In the genomic region with DNA sequence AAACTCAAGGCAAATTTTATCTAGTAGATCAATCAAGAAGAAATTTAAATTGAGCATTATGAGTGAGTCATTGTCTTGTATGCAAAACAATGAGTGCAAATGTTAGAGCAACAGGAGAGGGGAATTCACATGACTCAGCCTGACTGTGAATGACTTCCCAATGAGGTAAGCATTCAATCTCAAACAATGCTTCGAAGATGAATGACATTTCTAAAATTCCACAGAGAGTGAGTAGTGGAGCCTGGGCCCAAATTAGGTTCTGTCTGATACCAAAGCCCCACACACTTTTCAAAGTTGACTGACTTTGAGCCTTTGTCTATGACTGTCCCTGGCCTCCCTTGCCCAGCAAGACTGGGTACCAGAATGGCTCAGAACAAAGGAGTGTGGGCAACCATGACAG, we compare ENCODE assay signal across 10 cellular contexts.
A peak's percentile ranks its signal among the peaks of the same experiment; 100 is the strongest.
DNase-seq lines count a peak whose midpoint lies in the region; ATAC-seq and TF ChIP-seq lines count a peak whose summit lies in the region.
"Had no signal": no experiment of that assay in that cellular context is flagged by ENCODE, and none has a peak within 500 bp of the region (broad histone marks: within the 10 kb centered on the region; RNA-seq: fewer than 3 reads in every experiment).

No MANE protein-coding gene starts in this region.

- H3K9me3 ChIP-seq in IMR-90 (ENCODE audit: control insufficient read depth, insufficient read depth, low read length) (no peaks in the 10 kb centered on the region; the same call in 1 of the 2 replicates), mammary epithelial cell (replicated peaks; ENCODE audit: insufficient read depth, low read length) (no peaks in the 10 kb centered on the region)

- DNase-seq in Calu3: peak; percentile 54
- peak; percentile 88 for DNase-seq in IMR-90
- DNase-seq in mammary epithelial cell: peak; percentile 91
- DNase-seq in lung microvascular endothelial cell (ENCODE audit: low read depth in 2 of 2): peak; percentile 74 to 92
- DNase-seq in globus pallidus (ENCODE audit: low spot score): no peak
- DNase-seq in cerebellar cortex (ENCODE audit: low spot score): no peak
- DNase-seq: activated naive CD8-positive, alpha-beta T cell treated with anti-CD3 and anti-CD28 coated beads, Interleukin-2, amount 10 ng/mL, durations not matched to agents 7 days and 5 days had no signal

- no peak overlapping the region for H3K18ac ChIP-seq in IMR-90 (ENCODE audit: low read depth, low read length)

- dilution Hi-C loops in IMR-90 (cut with HindIII; ENCODE audit: low sequenced_read_pairs, unreplicated experiment): no loop called here
- dilution Hi-C loops in mammary epithelial cell (cut with HindIII; ENCODE audit: low sequenced_read_pairs): no loop called here

- no peaks in the 10 kb centered on the region for H3K9me1 ChIP-seq in IMR-90 (ENCODE audit: insufficient read depth, low read length)

- no peak overlapping the region for H4K5ac ChIP-seq in IMR-90 (ENCODE audit: low read depth, low read length)

- H3K9me3 Mint-ChIP-seq in Calu3 (ENCODE audit: low read depth, unreplicated experiment): peaks cover 4% of the 10 kb centered on the region
- H3K9me3 Mint-ChIP-seq: activated naive CD8-positive, alpha-beta T cell treated with anti-CD3 and anti-CD28 coated beads, Interleukin-2, amount 10 ng/mL, durations not matched to agents 7 days and 5 days had no signal

- ATAC-seq in IMR-90 (ENCODE audit: low read depth) (peak; percentile 35; the same call in 1 of the 2 replicates), GM18520 (IDR thresholded peaks at IDR 0.05; ENCODE audit: unreplicated experiment) (no peak), GM18519 (IDR thresholded peaks at IDR 0.05; ENCODE audit: low FRiP score, unreplicated experiment) (no peak)

- intact Hi-C loops in Calu3 (cut with micrococcal nuclease; ENCODE audit: unreplicated experiment) (loop anchor here (10.0 kb wide), 1 partner anchor 110 kb away; no protein-coding TSS in a partner anchor), IMR-90 (cut with micrococcal nuclease) (no loop called here), mammary epithelial cell (cut with micrococcal nuclease) (loop anchor here (2.0 kb wide), 1 partner anchor 32 kb away; no protein-coding TSS in a partner anchor)

- BruUV-seq in Calu3 (replicated peaks; lab: Mats Ljungman, UMichigan) (no TSS peak), IMR-90 (replicated peaks; lab: Mats Ljungman, UMichigan) (no TSS peak), mammary epithelial cell (replicated peaks; lab: Mats Ljungman, UMichigan) (no TSS peak)

- POLR2A ChIA-PET in IMR-90 (lab: Charles Lee; ENCODE audit: unreplicated experiment): no interaction called here

- H2BK20ac ChIP-seq in IMR-90 (ENCODE audit: low read depth, low read length): no peak overlapping the region

- no peak overlapping the region for H4K91ac ChIP-seq in IMR-90 (ENCODE audit: insufficient read depth, low read depth, low read length)

- H4K20me1 ChIP-seq in IMR-90 (ENCODE audit: insufficient read depth, low read length) (no peaks in the 10 kb centered on the region), mammary epithelial cell (ENCODE audit: insufficient read depth, low read length) (no peaks in the 10 kb centered on the region)

- no peak overlapping the region for H2AK5ac ChIP-seq in IMR-90 (ENCODE audit: low read depth, low read length)

- H3K27ac ChIP-seq in IMR-90 (ENCODE audit: insufficient read depth, low read length): no peak overlapping the region
- peak overlapping the region; percentile 4 for H3K27ac ChIP-seq in mammary epithelial cell (ENCODE audit: insufficient read depth, low read depth, low read length)

- H3K9ac ChIP-seq in IMR-90 (ENCODE audit: low read depth, low read length) (no peak overlapping the region), mammary epithelial cell (ENCODE audit: insufficient read depth, low read length) (no peak overlapping the region)

- H4K8ac ChIP-seq in IMR-90 (ENCODE audit: low read depth in 2 of 2, low read length in 2 of 2): no peak overlapping the region

- no peak overlapping the region for H3K23ac ChIP-seq in IMR-90 (ENCODE audit: low read depth, low read length)

- no peak for TF ChIP-seq RAD21 in IMR-90 (IDR thresholded peaks at IDR 0.05; ENCODE audit: low read length)

- no peak for TF ChIP-seq POLR2A in IMR-90 (IDR thresholded peaks at IDR 0.05; ENCODE audit: low read depth, low read length)

- peaks cover 46% of the 10 kb centered on the region for H3K4me1 Mint-ChIP-seq in Calu3 (ENCODE audit: low read depth, unreplicated experiment)
- H3K4me1 Mint-ChIP-seq: activated naive CD8-positive, alpha-beta T cell treated with anti-CD3 and anti-CD28 coated beads, Interleukin-2, amount 10 ng/mL, durations not matched to agents 7 days and 5 days; immature natural killer cell had no signal

- no peak overlapping the region for H2AK9ac ChIP-seq in IMR-90 (replicated peaks; ENCODE audit: low read depth, low read length, poor library complexity)

- H2BK15ac ChIP-seq in IMR-90 (ENCODE audit: low read depth, low read length): no peak overlapping the region

- H3K56ac ChIP-seq in IMR-90 (ENCODE audit: extremely low read depth, insufficient read depth, low read length): no peak overlapping the region

- H3K14ac ChIP-seq in IMR-90 (replicated peaks; ENCODE audit: low read depth, low read length): no peak overlapping the region

- no peaks in the 10 kb centered on the region for H3K79me1 ChIP-seq in IMR-90 (ENCODE audit: low read depth in 1 of 2, low read length in 2 of 2)

- CTCF ChIA-PET in Calu3 (lab: Charles Lee) (no interaction called here), IMR-90 (lab: Yijun Ruan, JAX) (no interaction called here), mammary epithelial cell (lab: Charles Lee; ENCODE audit: low non-redundant PET) (no interaction called here)

- H3K4me3 ChIP-seq in IMR-90 (ENCODE audit: insufficient read depth, low read depth, low read length): no peak overlapping the region
- H3K4me3 ChIP-seq in mammary epithelial cell (replicated peaks in 1 of 3; ENCODE audit: insufficient read depth in 1 of 3, low read depth in 2 of 3, low read length in 3 of 3): no peak overlapping the region

- WGBS in IMR-90 (ENCODE audit: extremely low coverage in 2 of 2, insufficient read length in 1 of 2), 2 experiments: no CpG with 5 or more reads among the region's 1 CpG
- 0% methylated on average over 1 of the region's 1 CpG for WGBS in mammary epithelial cell (ENCODE audit: low coverage, missing lambda C conversion rate)

- H2BK120ac ChIP-seq in IMR-90 (ENCODE audit: low read depth, low read length): 0 out of 2 replicates have a peak overlapping the region, but pooled peaks have one; percentile 41

- H3K27me3 Mint-ChIP-seq in Calu3 (ENCODE audit: unreplicated experiment): peaks cover 16% of the 10 kb centered on the region

- H3K4me3 Mint-ChIP-seq in Calu3 (ENCODE audit: low read depth, unreplicated experiment): no peak overlapping the region
- H3K4me3 Mint-ChIP-seq: activated naive CD8-positive, alpha-beta T cell treated with anti-CD3 and anti-CD28 coated beads, Interleukin-2, amount 10 ng/mL, durations not matched to agents 7 days and 5 days; immature natural killer cell had no signal

- H3K4me2 ChIP-seq in IMR-90 (ENCODE audit: low read depth, low read length) (no peak overlapping the region), mammary epithelial cell (ENCODE audit: insufficient read depth, low read depth, low read length) (no peak overlapping the region)

- no peak overlapping the region for H2BK5ac ChIP-seq in IMR-90 (ENCODE audit: low read depth, low read length, poor library complexity, severe bottlenecking)

- H3K27me3 ChIP-seq in IMR-90 (ENCODE audit: control insufficient read depth, insufficient read depth, low read length): no peaks in the 10 kb centered on the region
- H3K27me3 ChIP-seq in mammary epithelial cell (ENCODE audit: insufficient read depth, low read length): no peaks in the 10 kb centered on the region

- no peaks in the 10 kb centered on the region for H3K79me2 ChIP-seq in mammary epithelial cell (ENCODE audit: insufficient read depth, low read length)

- H3K4me1 ChIP-seq in IMR-90 (ENCODE audit: control insufficient read depth, insufficient read depth, low read length): no peaks in the 10 kb centered on the region
- peaks cover 9% of the 10 kb centered on the region for H3K4me1 ChIP-seq in mammary epithelial cell (ENCODE audit: insufficient read depth, low read length)

- no peaks in the 10 kb centered on the region for H3K36me3 ChIP-seq in IMR-90 (ENCODE audit: control insufficient read depth, insufficient read depth, low read length)
- no peaks in the 10 kb centered on the region for H3K36me3 ChIP-seq in mammary epithelial cell (ENCODE audit: insufficient read depth, low read length)

- TF ChIP-seq CTCF in Calu3 (IDR thresholded peaks at IDR 0.05; ENCODE audit: unreplicated experiment) (no peak), IMR-90 (conservative IDR thresholded peaks at IDR 0.05; ENCODE audit: low read depth, low read length) (no peak), mammary epithelial cell (conservative IDR thresholded peaks at IDR 0.05 in 1 of 2, IDR thresholded peaks at IDR 0.05 in 1 of 2; ENCODE audit: extremely low read depth in 1 of 2, insufficient read depth in 1 of 2, low read depth in 1 of 2, low read length in 2 of 2) (no peak)

- in situ Hi-C loops in IMR-90 (cut with MboI; ENCODE audit: low sequenced_read_pairs): no loop called here
- in situ Hi-C loops in mammary epithelial cell (cut with MboI; ENCODE audit: low sequenced_read_pairs in 2 of 2): no loop called here

- H3K27ac Mint-ChIP-seq in Calu3 (ENCODE audit: unreplicated experiment): peak overlapping the region; percentile 86
- H3K27ac Mint-ChIP-seq: activated naive CD8-positive, alpha-beta T cell treated with anti-CD3 and anti-CD28 coated beads, Interleukin-2, amount 10 ng/mL, durations not matched to agents 7 days and 5 days; immature natural killer cell had no signal

- no peak overlapping the region for H2AFZ ChIP-seq in IMR-90 (replicated peaks; ENCODE audit: low read length, poor library complexity)
- H2AFZ ChIP-seq in mammary epithelial cell (ENCODE audit: low read depth, low read length): no peak overlapping the region

- H3K4ac ChIP-seq in IMR-90 (ENCODE audit: low read depth, low read length): no peak overlapping the region

- H3K36me3 Mint-ChIP-seq in Calu3 (ENCODE audit: insufficient read depth, unreplicated experiment): no peaks in the 10 kb centered on the region
- H3K36me3 Mint-ChIP-seq: activated naive CD8-positive, alpha-beta T cell treated with anti-CD3 and anti-CD28 coated beads, Interleukin-2, amount 10 ng/mL, durations not matched to agents 7 days and 5 days; immature natural killer cell had no signal

TF ChIP-seq in IMR-90, 13 proteins besides CTCF, POLR2A, EP300 and RAD21 (continues in another document):
- TF ChIP-seq RCOR1 (IDR thresholded peaks at IDR 0.05; ENCODE audit: insufficient replicate concordance, low read length) (no peak), CHD1 (IDR thresholded peaks at IDR 0.05; ENCODE audit: low read depth, low read length) (no peak), CEBPB (IDR thresholded peaks at IDR 0.05; ENCODE audit: low read depth, low read length) (peak; percentile 8; the same call in 1 of the 2 replicates), MAZ (IDR thresholded peaks at IDR 0.05; ENCODE audit: borderline replicate concordance, low read depth, low read length) (no peak), RFX5 (IDR thresholded peaks at IDR 0.05; ENCODE audit: low read depth, low read length) (no peak), BHLHE40 (IDR thresholded peaks at IDR 0.05; ENCODE audit: low read depth, low read length) (no peak), SMC3 (IDR thresholded peaks at IDR 0.05; ENCODE audit: low read depth, low read length) (no peak)

Comparison
In these comparisons a context has a peak if more than half of its experiments do, and no peak if none do; other contexts are left out.
1. DNase-seq: peak in Calu3 (single experiment), IMR-90 (single experiment), mammary epithelial cell (single experiment) and lung microvascular endothelial cell (2 of 2); none in globus pallidus (single experiment) and cerebellar cortex (single experiment).